10 cellular contexts compared by ENCODE assay signal in genomic region chr7:114931656-114932011, GRCh38. TPM values are rescaled to one million over a fixed set of nuclear protein-coding genes. Genes with fewer than 3 reads are reported as not detected.
DNase-seq lines count a peak whose midpoint lies in the region; ATAC-seq and TF ChIP-seq lines count a peak whose summit lies in the region.
"Had no signal": no experiment of that assay in that cellular context is flagged by ENCODE, and none has a peak within 500 bp of the region (broad histone marks: within the 10 kb centered on the region; RNA-seq: fewer than 3 reads in every experiment).

No MANE protein-coding gene starts in this region.

- DNase-seq in activated CD4-positive, alpha-beta T cell treated with anti-CD3 and anti-CD28 coated beads for 48 hours: peak; percentile 51
- peak; percentile 29 for DNase-seq in stimulated activated CD4-positive, alpha-beta T cell treated with anti-CD3 and anti-CD28 coated beads, Interleukin-2, amount 100 ng/mL, for 4 hours (ENCODE audit: low read depth)
- DNase-seq in effector CD8-positive, alpha-beta T cell (lab: John Stamatoyannopoulos, UW): no peak
- DNase-seq in AML-193 (lab: John Stamatoyannopoulos, UW): no peak
- DNase-seq in mucosa of gallbladder (ENCODE audit: low spot score): no peak
- DNase-seq: NCI-H2227 treated with DMSO at 0.1 percent for 48 hours, right lobe of liver had no signal

- no peaks in the 10 kb centered on the region for H3K27me3 ChIP-seq in gastroesophageal sphincter
- H3K27me3 ChIP-seq: right lobe of liver had no signal

- no peak overlapping the region for H3K27ac ChIP-seq in gastroesophageal sphincter
- H3K27ac ChIP-seq: right lobe of liver had no signal

- 86 to 94% methylated on average over 6 to 9 of the region's 9 CpGs for WGBS in gastroesophageal sphincter (ENCODE audit: low coverage in 1 of 2), 2 donors

- no peak for TF ChIP-seq CTCF in gastroesophageal sphincter (IDR thresholded peaks at IDR 0.05)

- no peak for TF ChIP-seq EP300 in gastroesophageal sphincter (IDR thresholded peaks at IDR 0.05)

- no peaks in the 10 kb centered on the region for H3K9me3 ChIP-seq in gastroesophageal sphincter
- H3K9me3 ChIP-seq: right lobe of liver had no signal

- H3K36me3 ChIP-seq in gastroesophageal sphincter: no peaks in the 10 kb centered on the region
- H3K36me3 ChIP-seq: right lobe of liver had no signal

- TF ChIP-seq POLR2A in GM19099 (IDR thresholded peaks at IDR 0.05; ENCODE audit: extremely low read depth, insufficient read length, low read depth) (peak; percentile 15), gastroesophageal sphincter (IDR thresholded peaks at IDR 0.05) (no peak)

- no peak overlapping the region for H3K4me3 ChIP-seq in gastroesophageal sphincter
- H3K4me3 ChIP-seq: right lobe of liver had no signal

- H3K4me1 ChIP-seq in gastroesophageal sphincter: peaks cover 0 to 88% (median 17%) of the 10 kb centered on the region in 3 donors

- ATAC-seq in HG02885 (IDR thresholded peaks at IDR 0.05; ENCODE audit: poor library complexity, unreplicated experiment) (peak; percentile 72), gastroesophageal sphincter (no peak)

RNA-seq across cellular contexts. Expression of gene MDFIC, which starts 9.7 kb away (rescaled TPM):
- total RNA-seq in gastroesophageal sphincter (10 to 100 TPM; 30.3 to 73.5 (median 38.1) TPM), mucosa of gallbladder (13.7 TPM)

Comparison
In these comparisons a context has a peak if more than half of its experiments do, and no peak if none do; other contexts are left out.
1. DNase-seq: peak in activated CD4-positive, alpha-beta T cell treated with anti-CD3 and anti-CD28 coated beads for 48 hours (single experiment) and stimulated activated CD4-positive, alpha-beta T cell treated with anti-CD3 and anti-CD28 coated beads, Interleukin-2, amount 100 ng/mL, for 4 hours (single experiment); none in effector CD8-positive, alpha-beta T cell (single experiment), AML-193 (0 of 2) and mucosa of gallbladder (single experiment).